Comparison of ENCODE assay signal across 1 cellular context in genomic region chr2:33589444-33589843, GRCh38.
TF ChIP-seq lines count a peak whose summit lies in the region.

No MANE protein-coding gene starts in this region.

TF ChIP-seq in SK-N-SH treated with all-trans-retinoic acid at 6 μM for 48 hours, 23 proteins besides CTCF, POLR2A, EP300 and RAD21 (continued from another document):
- TF ChIP-seq TSHZ2 (CRISPR knock-in tag; IDR thresholded peaks at IDR 0.05) (no peak), PATZ1 (CRISPR knock-in tag; IDR thresholded peaks at IDR 0.05; ENCODE audit: borderline replicate concordance) (no peak), CSDC2 (CRISPR knock-in tag; IDR thresholded peaks at IDR 0.05) (no peak)
